Comparison of ENCODE assay signal across 8 cellular contexts in genomic region chr20:38073307-38074010, GRCh38. TPM values are rescaled to one million over a fixed set of nuclear protein-coding genes. Genes with fewer than 3 reads are reported as not detected.
DNase-seq lines count a peak whose midpoint lies in the region; ATAC-seq, FAIRE-seq and TF ChIP-seq lines count a peak whose summit lies in the region.

No MANE protein-coding gene starts in this region.

- peaks cover 38% of the 10 kb centered on the region for H3K4me1 ChIP-seq in adipocyte (ENCODE audit: control insufficient read depth, insufficient read depth, low read length)
- peaks cover 22 to 58% (median 40%) of the 10 kb centered on the region in 12 donors for H3K4me1 ChIP-seq in heart left ventricle
- H3K4me1 ChIP-seq in psoas muscle = peaks cover 40% of the 10 kb centered on the region

- DNase-seq in CD1c-positive myeloid dendritic cell (ENCODE audit: extremely low spot score) (peak; percentile 61), GM19239 (ENCODE audit: insufficient read length, low spot score) (no peak), NCI-H2196 treated with DMSO at 0.1 percent for 48 hours (lab: John Stamatoyannopoulos, UW; ENCODE audit: unreplicated experiment) (peak; percentile 74), adipocyte (ENCODE audit: low read depth) (peak; percentile 95), heart left ventricle (peak in 4 of 5 donors; percentile 69 to 85 (median 74)), psoas muscle (peak in 1 of 2 donors; percentile 58)

- WGBS in heart left ventricle, 4 donors = 9 to 17% (median 10%) methylated on average over 4 of the region's 4 CpGs
- WGBS in psoas muscle, 3 donors = 12 to 32% (median 20%) methylated on average over 4 of the region's 4 CpGs

- H3K36me3 ChIP-seq in adipocyte (ENCODE audit: control insufficient read depth, insufficient read depth, low read length, severe bottlenecking) (peaks cover 58% of the 10 kb centered on the region), heart left ventricle (peaks cover 0 to 70% (median 44%) of the 10 kb centered on the region in 9 donors), psoas muscle (ENCODE audit: insufficient read depth in 1 of 2, low read depth in 1 of 2) (peaks cover 11 to 44% of the 10 kb centered on the region in 2 donors)

- intact Hi-C loops in heart left ventricle (cut with DNase I) = loop anchor here in 9 of 10 donors (1.0 to 10.0 kb wide), 9 partner anchors 35 to 94 kb away; partner anchors contain the start of gene TGM2 (in 8 of the 9)
- intact Hi-C loops in psoas muscle (cut with DNase I) = loop anchor here in 1 of 2 donors (2.0 kb wide), 2 partner anchors 39 to 91 kb away; partner anchors contain the start of gene TGM2

- peak; percentile 72 to 88 (median 83) for ATAC-seq in heart left ventricle
- ATAC-seq in psoas muscle = peak; percentile 55 to 68 (median 64)
- no peak for ATAC-seq in HG02885 (IDR thresholded peaks at IDR 0.05; ENCODE audit: poor library complexity, unreplicated experiment)
- ATAC-seq in GM19035 (IDR thresholded peaks at IDR 0.05; ENCODE audit: unreplicated experiment) = no peak

- TF ChIP-seq CTCF in heart left ventricle (IDR thresholded peaks at IDR 0.05) (peak; percentile 72 to 92 (median 80)), psoas muscle (IDR thresholded peaks at IDR 0.05) (peak; percentile 60)

- H3K9me3 ChIP-seq in adipocyte (ENCODE audit: control insufficient read depth, low read length) (no peaks in the 10 kb centered on the region), heart left ventricle (no peaks in the 10 kb centered on the region), psoas muscle (no peaks in the 10 kb centered on the region)

- H3K4me3 ChIP-seq in adipocyte (ENCODE audit: low read length) (no peak overlapping the region), heart left ventricle (no peak overlapping the region), psoas muscle (no peak overlapping the region)

- H3K27ac ChIP-seq in heart left ventricle (peak overlapping the region; percentile 45 to 90 (median 83)), psoas muscle (peak overlapping the region; percentile 80)

- H3K27me3 ChIP-seq in adipocyte (replicated peaks; ENCODE audit: control insufficient read depth, insufficient read depth, low read length) = no peaks in the 10 kb centered on the region
- no peaks in the 10 kb centered on the region for H3K27me3 ChIP-seq in heart left ventricle
- no peaks in the 10 kb centered on the region for H3K27me3 ChIP-seq in psoas muscle (ENCODE audit: insufficient read depth in 3 of 3, low read length in 2 of 3)

- peak; percentile 85 for FAIRE-seq in GM19239 (lab: Jason Lieb, UNC)

- no peak overlapping the region for H3K9ac ChIP-seq in adipocyte (ENCODE audit: low read length)

- no peak for TF ChIP-seq POLR2A in heart left ventricle (IDR thresholded peaks at IDR 0.05)

RNA-seq across cellular contexts. Expression of gene RPRD1B, which starts 39.9 kb away (rescaled TPM):
- total RNA-seq in heart left ventricle (10 to 100 TPM; 32.5 to 60.2 (median 43.1) TPM), psoas muscle (10 to 100 TPM; 32.7 to 55.7 (median 44.4) TPM)
- polyA plus RNA-seq in heart left ventricle (10 to 100 TPM in 1 of 2 donors, 1 to 10 TPM in 1; 9.1 to 41.3 TPM), psoas muscle (10 to 100 TPM; 14.0 to 29.9 (median 29.4) TPM)

RNA-seq across cellular contexts. Expression of gene TTI1, which starts 40.2 kb away (rescaled TPM):
- 10 to 100 TPM in 8 of 9 donors, 1 to 10 TPM in 1; 9.7 to 13.3 (median 11.0) TPM for total RNA-seq in heart left ventricle
- polyA plus RNA-seq in heart left ventricle = 10 to 100 TPM in 1 of 2 donors, 1 to 10 TPM in 1; 7.3 to 10.9 TPM
- 10 to 100 TPM; 11.9 to 24.0 (median 14.8) TPM for total RNA-seq in psoas muscle
- polyA plus RNA-seq in psoas muscle = 10 to 100 TPM; 11.4 to 29.7 (median 19.5) TPM

Comparison
In these comparisons a context has a peak if more than half of its experiments do, and no peak if none do; other contexts are left out.
1. ATAC-seq: peak in heart left ventricle (4 of 4) and psoas muscle (4 of 4); none in HG02885 (single experiment) and GM19035 (single experiment).